Comparison of ENCODE assay signal across 35 cellular contexts in the genomic region with DNA sequence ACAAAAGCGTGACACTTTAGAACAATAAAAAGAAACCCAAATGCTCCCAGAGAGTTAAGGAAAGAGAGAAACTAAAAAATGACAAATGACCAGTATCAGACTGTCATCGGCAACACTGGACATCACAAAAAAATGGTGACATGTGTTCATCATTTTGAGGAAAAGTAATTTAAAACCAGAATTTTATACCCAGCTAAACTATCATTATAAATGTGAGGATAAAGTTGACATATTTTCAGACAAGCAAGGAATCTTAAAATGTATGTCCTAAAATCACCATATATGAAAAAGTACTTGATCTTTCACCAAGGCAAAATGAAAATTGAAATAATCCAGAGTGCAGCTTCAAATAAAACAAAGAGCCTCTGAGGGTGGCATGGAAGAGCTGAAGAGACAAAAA. TPM values are rescaled to one million over a fixed set of nuclear protein-coding genes. Genes with fewer than 3 reads are reported as not detected.
"Had no signal": no experiment of that assay in that cellular context is flagged by ENCODE, and none has a peak within 500 bp of the region (broad histone marks: within the 10 kb centered on the region; RNA-seq: fewer than 3 reads in every experiment).

No MANE protein-coding gene starts in this region.

- ATAC-seq: effector memory CD8-positive, alpha-beta T cell; esophagus mucosa; gastrocnemius medialis; heart right ventricle; left cardiac atrium; left lung; left ventricle myocardium superior; lower lobe of right lung; mucosa of descending colon had no signal

- H3K27ac ChIP-seq: colonic mucosa, epithelial cell of prostate, esophagus squamous epithelium, gastrocnemius medialis, heart right ventricle, left lung, lower lobe of right lung had no signal

- H3K9me3 ChIP-seq: colonic mucosa, gastrocnemius medialis, lower lobe of right lung had no signal

- H3K4me3 ChIP-seq: colonic mucosa, esophagus squamous epithelium, gastrocnemius medialis, heart right ventricle, left lung, lower lobe of right lung, mucosa of descending colon had no signal

- H3K4me1 Mint-ChIP-seq: naive B cell had no signal

- FAIRE-seq: endometrium, islet of Langerhans, keratinocyte had no signal

- DNase-seq: colonic mucosa; cortex of kidney; effector CD8-positive, alpha-beta T cell; effector memory CD8-positive, alpha-beta T cell; endodermal cell; erythroblast; esophagus squamous epithelium; foreskin fibroblast; foreskin melanocyte; gastrocnemius medialis; glutamatergic neuron; head of caudate nucleus; heart right ventricle; hippocampal formation; left cardiac atrium; left lung; left ventricle myocardium superior; lower lobe of right lung; mesenchymal stem cell; mucosa of descending colon; naive B cell had no signal

- H3K36me3 Mint-ChIP-seq: mesothelial cell of epicardium had no signal

- H3K36me3 ChIP-seq: colonic mucosa, esophagus squamous epithelium, gastrocnemius medialis, heart right ventricle, left lung, lower lobe of right lung had no signal

- H3K27me3 ChIP-seq: colonic mucosa had no signal

- H3K4me3 Mint-ChIP-seq: dendritic cell treated with granulocyte-macrophage colony-stimulating factor and Interleukin-4, amounts not matched to agents 40 ng/mL and 50 ng/mL, for 4 days; effector memory CD8-positive, alpha-beta T cell; endodermal cell; mesothelial cell of epicardium; naive B cell had no signal

- H3K27ac Mint-ChIP-seq: dendritic cell treated with granulocyte-macrophage colony-stimulating factor and Interleukin-4, amounts not matched to agents 40 ng/mL and 50 ng/mL, for 4 days; effector memory CD8-positive, alpha-beta T cell; endodermal cell; mesothelial cell of epicardium had no signal

- H3K4me1 ChIP-seq: colonic mucosa, esophagus squamous epithelium, gastrocnemius medialis, heart right ventricle, left lung, lower lobe of right lung had no signal

RNA-seq across cellular contexts. Expression of gene KRTAP10-11, which starts 1.3 kb away (rescaled TPM):
- total RNA-seq: colonic mucosa, dermis microvascular lymphatic vessel endothelial cell, endodermal cell, esophagus mucosa, esophagus squamous epithelium, gastrocnemius medialis, glomerular endothelial cell, heart right ventricle, kidney epithelial cell, left cardiac atrium, left lung, left ventricle myocardium superior, lower lobe of right lung, lung microvascular endothelial cell, mesenteric fat pad, mesothelial cell of epicardium, mucosa of descending colon, myocyte had no signal
- polyA plus RNA-seq: heart right ventricle, keratinocyte had no signal

RNA-seq across cellular contexts. Expression of gene KRTAP10-10, which starts 7.7 kb away (rescaled TPM):
- total RNA-seq: colonic mucosa, dermis microvascular lymphatic vessel endothelial cell, endodermal cell, esophagus mucosa, esophagus squamous epithelium, gastrocnemius medialis, glomerular endothelial cell, heart right ventricle, kidney epithelial cell, left cardiac atrium, left lung, left ventricle myocardium superior, lower lobe of right lung, lung microvascular endothelial cell, mesenteric fat pad, mesothelial cell of epicardium, mucosa of descending colon, myocyte had no signal
- polyA plus RNA-seq: heart right ventricle, keratinocyte had no signal

RNA-seq across cellular contexts. Expression of gene KRTAP12-4, which starts 9.6 kb away (rescaled TPM):
- total RNA-seq: colonic mucosa, dermis microvascular lymphatic vessel endothelial cell, endodermal cell, esophagus mucosa, esophagus squamous epithelium, gastrocnemius medialis, glomerular endothelial cell, heart right ventricle, kidney epithelial cell, left cardiac atrium, left lung, left ventricle myocardium superior, lower leg skin, lower lobe of right lung, lung microvascular endothelial cell, mesenteric fat pad, mesothelial cell of epicardium, mucosa of descending colon, myocyte had no signal
- polyA plus RNA-seq: heart right ventricle, keratinocyte had no signal

RNA-seq across cellular contexts. Expression of gene KRTAP12-3, which starts 12.9 kb away (rescaled TPM):
- total RNA-seq: colonic mucosa, dermis microvascular lymphatic vessel endothelial cell, endodermal cell, esophagus mucosa, esophagus squamous epithelium, gastrocnemius medialis, glomerular endothelial cell, heart right ventricle, kidney epithelial cell, left cardiac atrium, left lung, left ventricle myocardium superior, lower lobe of right lung, lung microvascular endothelial cell, mesenteric fat pad, mesothelial cell of epicardium, mucosa of descending colon, myocyte had no signal
- polyA plus RNA-seq: heart right ventricle, keratinocyte had no signal

RNA-seq across cellular contexts. Expression of gene KRTAP10-9, which starts 18.0 kb away (rescaled TPM):
- total RNA-seq: colonic mucosa, dermis microvascular lymphatic vessel endothelial cell, endodermal cell, esophagus mucosa, esophagus squamous epithelium, gastrocnemius medialis, glomerular endothelial cell, heart right ventricle, kidney epithelial cell, left cardiac atrium, left lung, left ventricle myocardium superior, lower lobe of right lung, lung microvascular endothelial cell, mesenteric fat pad, mesothelial cell of epicardium, mucosa of descending colon, myocyte had no signal
- polyA plus RNA-seq: heart right ventricle, keratinocyte had no signal
